In the genomic region with DNA sequence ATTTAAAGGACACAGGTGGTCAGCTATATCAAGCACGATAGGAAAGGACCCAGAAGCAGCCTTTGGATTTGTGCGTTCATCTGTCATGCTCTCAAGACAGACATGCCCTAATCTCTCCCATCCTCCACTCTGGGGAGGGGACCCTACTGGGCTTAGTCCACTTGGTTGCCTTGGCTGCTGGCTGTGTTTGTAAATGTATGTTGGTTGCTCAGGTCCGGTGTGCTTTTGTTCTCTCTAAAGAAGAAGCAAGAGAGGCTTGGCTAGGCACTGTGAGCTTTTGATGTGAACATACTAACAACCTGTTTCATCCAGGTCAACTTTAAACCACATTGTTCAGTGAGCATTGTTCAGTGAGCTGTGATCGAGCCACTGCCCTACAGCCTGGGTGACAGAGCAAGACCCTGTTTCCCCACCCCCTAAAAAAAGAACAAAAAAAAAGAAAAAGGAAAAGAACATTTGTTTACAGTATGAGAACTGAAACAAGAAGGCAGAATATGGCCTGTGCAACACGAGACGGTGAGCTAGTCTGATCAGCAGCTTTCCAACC, we compare ENCODE assay signal across 11 cellular contexts.
DNase-seq lines count a peak whose midpoint lies in the region; ATAC-seq and TF ChIP-seq lines count a peak whose summit lies in the region.
"Had no signal": no experiment of that assay in that cellular context is flagged by ENCODE, and none has a peak within 500 bp of the region (broad histone marks: within the 10 kb centered on the region; RNA-seq: fewer than 3 reads in every experiment).

No MANE protein-coding gene starts in this region.

- ATAC-seq in GM18868 (IDR thresholded peaks at IDR 0.05; ENCODE audit: unreplicated experiment): peak; percentile 41
- ATAC-seq in HG02884 (IDR thresholded peaks at IDR 0.05; ENCODE audit: unreplicated experiment): peak; percentile 21
- ATAC-seq: SK-N-SH treated with all-trans-retinoic acid at 6 μM for 48 hours had no signal

- H3K4me1 ChIP-seq in BLaER1 (peaks cover 44% of the 10 kb centered on the region), trophoblast cell (ENCODE audit: control insufficient read depth in 1 of 2, insufficient read depth in 2 of 2, low read length in 2 of 2) (no peaks in the 10 kb centered on the region), H9 (ENCODE audit: insufficient read depth, low read length) (peaks cover 11% of the 10 kb centered on the region)

- H2AK5ac ChIP-seq in trophoblast cell (ENCODE audit: low read length) (no peak overlapping the region), H9 (ENCODE audit: insufficient read length, low read length) (no peak overlapping the region)

- H3K79me2 ChIP-seq in trophoblast cell (ENCODE audit: control insufficient read depth, insufficient read depth, low read length, poor library complexity) (no peaks in the 10 kb centered on the region), H9 (ENCODE audit: insufficient read depth, low read length) (no peaks in the 10 kb centered on the region)

- H2BK15ac ChIP-seq in H9 (ENCODE audit: low read depth, low read length): no peak overlapping the region

- no peaks in the 10 kb centered on the region for H3K23me2 ChIP-seq in H9 (ENCODE audit: insufficient read length, low read depth, low read length, poor library complexity, severe bottlenecking)

- H3K4me3 ChIP-seq in BLaER1: no peak overlapping the region
- no peak overlapping the region for H3K4me3 ChIP-seq in trophoblast cell (ENCODE audit: low read depth, low read length)
- H3K4me3 ChIP-seq: thyroid gland had no signal

- H4K5ac ChIP-seq in H9 (ENCODE audit: insufficient read length, low read depth, low read length): no peak overlapping the region

- H3K9me3 ChIP-seq in BLaER1 (0 out of 2 replicates have a peak, but pooled peaks cover 6% of the 10 kb centered on the region), trophoblast cell (ENCODE audit: insufficient read depth, low read depth, low read length) (no peaks in the 10 kb centered on the region), H9 (ENCODE audit: control insufficient read depth, low read depth, low read length) (no peaks in the 10 kb centered on the region)
- H3K9me3 ChIP-seq: thyroid gland had no signal

- H3K14ac ChIP-seq in trophoblast cell (ENCODE audit: low read length) (no peak overlapping the region), H9 (ENCODE audit: insufficient read depth, low read length) (no peak overlapping the region)

- H4K8ac ChIP-seq in trophoblast cell (ENCODE audit: low read depth, low read length) (no peak overlapping the region), H9 (replicated peaks; ENCODE audit: insufficient read length, low read depth, low read length) (no peak overlapping the region)

- H3K9me3 Mint-ChIP-seq in activated T-helper 1 cell treated with anti-CD3 and anti-CD28 coated beads, Interleukin-12 subunit alpha, Interleukin-12 subunit beta, Interleukin-2, Interleukin-4 antibody, amounts not matched to agents 30 ng/mL and 10 ng/mL and 1 ng/mL, durations not matched to agents 14 hours and 24 hours and 36 hours: peaks cover 15% of the 10 kb centered on the region
- H3K9me3 Mint-ChIP-seq in H9: no peaks in the 10 kb centered on the region

- TF ChIP-seq CTCF in H9 (conservative IDR thresholded peaks at IDR 0.05): no peak

- H3K4me1 Mint-ChIP-seq in activated T-helper 1 cell treated with anti-CD3 and anti-CD28 coated beads, Interleukin-12 subunit alpha, Interleukin-12 subunit beta, Interleukin-2, Interleukin-4 antibody, amounts not matched to agents 30 ng/mL and 10 ng/mL and 1 ng/mL, durations not matched to agents 14 hours and 24 hours and 36 hours (ENCODE audit: low read depth): peaks cover 86% of the 10 kb centered on the region
- H3K4me1 Mint-ChIP-seq in H9: peaks cover 13 to 19% of the 10 kb centered on the region in 2 experiments

- peak overlapping the region; percentile 18 for H3K27ac Mint-ChIP-seq in activated T-helper 1 cell treated with anti-CD3 and anti-CD28 coated beads, Interleukin-12 subunit alpha, Interleukin-12 subunit beta, Interleukin-2, Interleukin-4 antibody, amounts not matched to agents 30 ng/mL and 10 ng/mL and 1 ng/mL, durations not matched to agents 14 hours and 24 hours and 36 hours
- H3K27ac Mint-ChIP-seq in H9: peak overlapping the region in 1 of 3 experiments; percentile 69; a peak in 2 of 7 replicates

- no peak overlapping the region for H3K4me3 Mint-ChIP-seq in activated T-helper 1 cell treated with anti-CD3 and anti-CD28 coated beads, Interleukin-12 subunit alpha, Interleukin-12 subunit beta, Interleukin-2, Interleukin-4 antibody, amounts not matched to agents 30 ng/mL and 10 ng/mL and 1 ng/mL, durations not matched to agents 14 hours and 24 hours and 36 hours
- H3K4me3 Mint-ChIP-seq in H9: no peak overlapping the region

- WGBS in trophoblast cell (ENCODE audit: extremely low coverage, insufficient coverage, insufficient read length): no CpG with 5 or more reads among the region's 6 CpGs
- WGBS in H9 (ENCODE audit: extremely low coverage, insufficient read length, low lambda C conversion rate): no CpG with 5 or more reads among the region's 6 CpGs

- H3K4me2 ChIP-seq in BLaER1 (peak overlapping the region; percentile 63), trophoblast cell (ENCODE audit: low read length) (no peak overlapping the region), H9 (ENCODE audit: insufficient read depth, insufficient read length, low read length) (no peak overlapping the region)

- intact Hi-C loops in activated T-helper 1 cell treated with anti-CD3 and anti-CD28 coated beads, Interleukin-12 subunit alpha, Interleukin-12 subunit beta, Interleukin-2, Interleukin-4 antibody, amounts not matched to agents 30 ng/mL and 10 ng/mL and 1 ng/mL, durations not matched to agents 14 hours and 24 hours and 36 hours (cut with micrococcal nuclease): no loop called here
- intact Hi-C loops in posterior cingulate gyrus (cut with DNase I): no loop called here

- H2AFZ ChIP-seq in trophoblast cell (ENCODE audit: insufficient read depth, low read length, poor library complexity) (no peak overlapping the region), H9 (ENCODE audit: low read length) (no peak overlapping the region)

- H3K4ac ChIP-seq in trophoblast cell (ENCODE audit: low read depth, low read length) (no peak overlapping the region), H9 (ENCODE audit: low read depth, low read length) (no peak overlapping the region)

- H3K23ac ChIP-seq in trophoblast cell (ENCODE audit: low read length) (no peak overlapping the region), H9 (ENCODE audit: insufficient read length, low read depth, low read length) (no peak overlapping the region)

- no peak overlapping the region for H2BK20ac ChIP-seq in H9 (ENCODE audit: low read depth, low read length, poor library complexity, severe bottlenecking)

- H3K9ac ChIP-seq in BLaER1 (0 out of 2 replicates have a peak overlapping the region, but pooled peaks have one; percentile 52), trophoblast cell (ENCODE audit: low read length) (no peak overlapping the region), H9 (ENCODE audit: extremely low read depth, insufficient read length, low read length) (no peak overlapping the region)

- H2BK120ac ChIP-seq in trophoblast cell (ENCODE audit: insufficient read depth, low read length, poor library complexity): no peak overlapping the region
- H2BK120ac ChIP-seq in H9 (ENCODE audit: low read depth, low read length, poor library complexity, severe bottlenecking): no peak overlapping the region

- H3K27me3 Mint-ChIP-seq in activated T-helper 1 cell treated with anti-CD3 and anti-CD28 coated beads, Interleukin-12 subunit alpha, Interleukin-12 subunit beta, Interleukin-2, Interleukin-4 antibody, amounts not matched to agents 30 ng/mL and 10 ng/mL and 1 ng/mL, durations not matched to agents 14 hours and 24 hours and 36 hours (ENCODE audit: insufficient read depth): no peaks in the 10 kb centered on the region
- no peaks in the 10 kb centered on the region for H3K27me3 Mint-ChIP-seq in H9 (ENCODE audit: low read depth)

- peak overlapping the region; percentile 52; the same call in 1 of the 2 replicates for H3K27ac ChIP-seq in BLaER1
- H3K27ac ChIP-seq in trophoblast cell (ENCODE audit: low read depth, low read length): no peak overlapping the region
- H3K27ac ChIP-seq in H9 (ENCODE audit: insufficient read length, low read depth, low read length): no peak overlapping the region
- H3K27ac ChIP-seq: thyroid gland had no signal

- H3K27me3 ChIP-seq in BLaER1: no peaks in the 10 kb centered on the region
- H3K27me3 ChIP-seq in trophoblast cell (ENCODE audit: insufficient read depth, low read length): no peaks in the 10 kb centered on the region
- no peaks in the 10 kb centered on the region for H3K27me3 ChIP-seq in H9 (ENCODE audit: insufficient read depth, low read length)
- H3K27me3 ChIP-seq: thyroid gland had no signal

- no peaks in the 10 kb centered on the region for H3K79me1 ChIP-seq in trophoblast cell (ENCODE audit: low read length)
- no peaks in the 10 kb centered on the region for H3K79me1 ChIP-seq in H9 (ENCODE audit: insufficient read depth, low read depth, low read length, poor library complexity, severe bottlenecking)

- H3K36me3 ChIP-seq in BLaER1: no peaks in the 10 kb centered on the region
- no peaks in the 10 kb centered on the region for H3K36me3 ChIP-seq in trophoblast cell (ENCODE audit: control insufficient read depth in 1 of 2, insufficient read depth in 2 of 2, low read length in 2 of 2)
- H3K36me3 ChIP-seq: thyroid gland had no signal

- no peak overlapping the region for H3K56ac ChIP-seq in H9 (ENCODE audit: insufficient read length, low read depth, low read length)

- H4K91ac ChIP-seq in trophoblast cell (ENCODE audit: low read depth, low read length): no peak overlapping the region
- H4K91ac ChIP-seq in H9 (ENCODE audit: insufficient read length, low read depth, low read length): no peak overlapping the region

- H3T11ph ChIP-seq in H9 (ENCODE audit: low read length): no peak overlapping the region

- H4K20me1 ChIP-seq in BLaER1 (no peaks in the 10 kb centered on the region), H9 (ENCODE audit: control insufficient read depth, insufficient read depth, insufficient read length) (no peaks in the 10 kb centered on the region)

- no peak overlapping the region for H4K12ac ChIP-seq in trophoblast cell (ENCODE audit: low read depth, low read length)

- DNase-seq in activated T-helper 1 cell treated with anti-CD3 and anti-CD28 coated beads, Interleukin-12 subunit alpha, Interleukin-12 subunit beta, Interleukin-2, Interleukin-4 antibody, amounts not matched to agents 30 ng/mL and 10 ng/mL and 1 ng/mL, durations not matched to agents 14 hours and 24 hours and 36 hours (ENCODE audit: low spot score): no peak
- no peak for DNase-seq in trophoblast cell
- no peak for DNase-seq in H9
- no peak for DNase-seq in posterior cingulate gyrus
- no peak for DNase-seq in stimulated activated CD4-positive, alpha-beta T cell treated with anti-CD3 and anti-CD28 coated beads, Interleukin-4, amount 100 ng/mL, for 1 hour
- DNase-seq: NCI-H1105 treated with DMSO at 0.1 percent for 48 hours, thyroid gland had no signal

- H3K36me3 Mint-ChIP-seq in activated T-helper 1 cell treated with anti-CD3 and anti-CD28 coated beads, Interleukin-12 subunit alpha, Interleukin-12 subunit beta, Interleukin-2, Interleukin-4 antibody, amounts not matched to agents 30 ng/mL and 10 ng/mL and 1 ng/mL, durations not matched to agents 14 hours and 24 hours and 36 hours (ENCODE audit: low read depth): peaks cover 25% of the 10 kb centered on the region
- H3K36me3 Mint-ChIP-seq in H9 (ENCODE audit: insufficient read depth in 1 of 3, low read depth in 3 of 3): peaks cover 0 to 5% (median 2%) of the 10 kb centered on the region in 3 experiments; a peak in 2 of 7 replicates

- no peak overlapping the region for H2BK12ac ChIP-seq in trophoblast cell (ENCODE audit: low read length)
- no peak overlapping the region for H2BK12ac ChIP-seq in H9 (ENCODE audit: insufficient read length, low read depth, low read length)

- H3K18ac ChIP-seq in trophoblast cell (ENCODE audit: low read length) (no peak overlapping the region), H9 (ENCODE audit: insufficient read length, low read depth, low read length) (no peak overlapping the region)

- H2BK5ac ChIP-seq in trophoblast cell (ENCODE audit: low read depth, low read length, poor library complexity) (no peak overlapping the region), H9 (ENCODE audit: insufficient read length, low read length) (no peak overlapping the region)
